12 cellular contexts compared by ENCODE assay signal in genomic region chr17:69539781-69540319, GRCh38.
DNase-seq lines count a peak whose midpoint lies in the region; ATAC-seq, FAIRE-seq and TF ChIP-seq lines count a peak whose summit lies in the region.
"Had no signal": no experiment of that assay in that cellular context is flagged by ENCODE, and none has a peak within 500 bp of the region (broad histone marks: within the 10 kb centered on the region; RNA-seq: fewer than 3 reads in every experiment).

No MANE protein-coding gene starts in this region.

- TF ChIP-seq CTCF in RWPE1 (conservative IDR thresholded peaks at IDR 0.05; ENCODE audit: low read depth), result no peak

- H3K27ac ChIP-seq in RWPE1 (no peak overlapping the region), small intestine (ENCODE audit: low read depth in 1 of 2, low read length in 1 of 2) (peak overlapping the region in 1 of 2 donors; percentile 64)
- H3K27ac ChIP-seq: tibial artery had no signal

- FAIRE-seq in small intestine (lab: Jason Lieb, UNC), result no peak
- FAIRE-seq: A204.1 had no signal

- peaks cover 0 to 3% of the 10 kb centered on the region in 2 donors for H3K36me3 ChIP-seq in small intestine (ENCODE audit: control insufficient read depth in 2 of 2, insufficient read depth in 2 of 2, low read length in 2 of 2)

- H3K4me1 ChIP-seq in small intestine (ENCODE audit: control insufficient read depth in 2 of 2, insufficient read depth in 1 of 2, low read depth in 1 of 2, low read length in 1 of 2), result peaks cover 0 to 2% of the 10 kb centered on the region in 2 donors
- H3K4me1 ChIP-seq: tibial artery had no signal

- no peak for ATAC-seq in GM21737 (IDR thresholded peaks at IDR 0.05; ENCODE audit: unreplicated experiment)

- H3K4me3 ChIP-seq in small intestine (ENCODE audit: low read depth in 1 of 2, low read length in 2 of 2), result no peak overlapping the region
- H3K4me3 ChIP-seq: tibial artery had no signal

- CTCF ChIA-PET in RWPE1 (lab: Yijun Ruan, JAX), result interaction anchor here (0.9 to 1.0 kb wide), 2 partner anchors 12 to 17 kb away, joined by 3 to 5 read pairs; no protein-coding TSS in a partner anchor

- 21 to 58% (median 41%) methylated on average over 4 of the region's 4 CpGs for WGBS in small intestine, 3 donors

- H3K9me3 ChIP-seq in small intestine (ENCODE audit: control insufficient read depth, low read depth), result no peaks in the 10 kb centered on the region
- H3K9me3 ChIP-seq: tibial artery had no signal

- POLR2A ChIA-PET in RWPE1 (lab: Yijun Ruan, JAX; ENCODE audit: low non-redundant PET), result no interaction called here

- H3K27me3 ChIP-seq in small intestine (ENCODE audit: control insufficient read depth in 2 of 2, insufficient read depth in 2 of 2, low read length in 2 of 2), result no peaks in the 10 kb centered on the region
- H3K27me3 ChIP-seq: tibial artery had no signal

- DNase-seq in NCI-H1105 treated with DMSO at 0.1 percent for 48 hours (lab: John Stamatoyannopoulos, UW) (peak; percentile 21), NCI-H1105 (lab: John Stamatoyannopoulos, UW) (no peak), RWPE1 (ENCODE audit: low spot score) (peak; percentile 63), fibroblast of peridontal ligament (ENCODE audit: extremely low read depth) (peak; percentile 56), small intestine (peak; percentile 36), SKM-1 (lab: John Stamatoyannopoulos, UW; ENCODE audit: unreplicated experiment) (no peak), cerebellar nuclear complex (lab: John Stamatoyannopoulos, UW) (no peak)
- DNase-seq: endodermal cell, NCI-H1694, tibial artery had no signal

Comparison
In these comparisons a context has a peak if more than half of its experiments do, and no peak if none do; other contexts are left out.
1. DNase-seq: peak in NCI-H1105 treated with DMSO at 0.1 percent for 48 hours (single experiment), RWPE1 (single experiment), fibroblast of peridontal ligament (single experiment) and small intestine (single experiment); none in NCI-H1105 (single experiment), SKM-1 (single experiment) and cerebellar nuclear complex (0 of 2).